Comparison of ENCODE assay signal across 9 cellular contexts in the genomic region with DNA sequence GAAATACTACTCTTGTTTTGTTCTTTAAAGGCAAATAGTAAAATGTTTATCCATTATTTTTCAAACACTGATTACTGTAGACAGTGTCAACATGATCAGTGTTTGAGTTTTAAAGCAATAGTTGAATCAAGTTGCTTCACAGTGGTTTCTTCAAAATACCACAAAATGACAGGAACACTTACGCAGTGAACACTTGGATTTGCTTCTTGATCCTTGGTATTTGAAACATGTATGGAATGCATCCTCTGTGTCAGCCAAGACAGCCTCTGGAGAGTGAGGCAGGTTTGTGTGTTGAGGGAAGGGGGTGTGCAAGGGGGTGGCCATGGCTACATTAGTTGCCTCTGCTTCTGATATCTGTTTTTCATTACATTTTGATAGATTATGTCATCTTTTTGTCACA.
DNase-seq lines count a peak whose midpoint lies in the region; ATAC-seq, FAIRE-seq and TF ChIP-seq lines count a peak whose summit lies in the region.
"Had no signal": no experiment of that assay in that cellular context is flagged by ENCODE, and none has a peak within 500 bp of the region (broad histone marks: within the 10 kb centered on the region; RNA-seq: fewer than 3 reads in every experiment).

No MANE protein-coding gene starts in this region.

- FAIRE-seq in H54 (lab: Jason Lieb, UNC) = peak; percentile 99

- H3K9me3 ChIP-seq in ascending aorta (no peaks in the 10 kb centered on the region), right cardiac atrium (ENCODE audit: control insufficient read depth, low read length) (no peaks in the 10 kb centered on the region), gastrocnemius medialis (no peaks in the 10 kb centered on the region)

- H3K27ac ChIP-seq in ascending aorta (peak overlapping the region; percentile 2 to 41), right cardiac atrium (ENCODE audit: low read length) (peak overlapping the region; percentile 83), gastrocnemius medialis (peak overlapping the region; percentile 31 to 75 (median 62))

- WGBS in right cardiac atrium = 40% methylated on average over 1 of the region's 1 CpG

- in situ Hi-C loops in gastrocnemius medialis (cut with MboI; ENCODE audit: low sequenced_read_pairs in 4 of 4) = no loop called here

- TF ChIP-seq POLR2A in H54 (IDR thresholded peaks at IDR 0.05; ENCODE audit: low read depth, low read length) (no peak), gastrocnemius medialis (IDR thresholded peaks at IDR 0.05) (no peak)

- H3K27me3 ChIP-seq in ascending aorta (no peaks in the 10 kb centered on the region), right cardiac atrium (ENCODE audit: control insufficient read depth, insufficient read depth) (no peaks in the 10 kb centered on the region), gastrocnemius medialis (no peaks in the 10 kb centered on the region)

- H3K36me3 ChIP-seq in ascending aorta = no peaks in the 10 kb centered on the region
- no peaks in the 10 kb centered on the region for H3K36me3 ChIP-seq in gastrocnemius medialis

- ATAC-seq in right cardiac atrium (no peak), gastrocnemius medialis (peak in 1 of 2 donors; percentile 34)

- TF ChIP-seq CTCF in ascending aorta (IDR thresholded peaks at IDR 0.05) (no peak), gastrocnemius medialis (IDR thresholded peaks at IDR 0.05 in 4 of 5, conservative IDR thresholded peaks at IDR 0.05 in 1 of 5) (no peak)

- H3K4me3 ChIP-seq in ascending aorta (no peak overlapping the region), right cardiac atrium (ENCODE audit: low read length) (no peak overlapping the region), gastrocnemius medialis (no peak overlapping the region)

- CTCF ChIA-PET in HEK293T (lab: Yijun Ruan, JAX) = interaction anchor here (0.6 kb wide), 1 partner anchor 25 kb away, joined by 4 read pairs; no protein-coding TSS in a partner anchor

- H3K4me1 ChIP-seq in ascending aorta (peaks cover 3 to 30% of the 10 kb centered on the region in 2 donors), right cardiac atrium (ENCODE audit: control insufficient read depth, insufficient read depth, low read length) (peaks cover 6% of the 10 kb centered on the region), gastrocnemius medialis (peaks cover 38 to 39% of the 10 kb centered on the region in 2 donors)

- intact Hi-C loops in ascending aorta (cut with DNase I) (loop anchor here (5.0 kb wide), 2 partner anchors 167 to 412 kb away; a partner anchor contains a TSS), right cardiac atrium (cut with DNase I) (loop anchor here in 2 of 4 donors (10.0 kb wide), 1 partner anchor 61 kb away; no protein-coding TSS in a partner anchor), gastrocnemius medialis (cut with DNase I; ENCODE audit: low total_unique reads) (loop anchor here (10.0 kb wide), 1 partner anchor 159 kb away; no protein-coding TSS in a partner anchor)

- peak; percentile 32 for DNase-seq in H54 (ENCODE audit: insufficient read length, low spot score)
- DNase-seq in ascending aorta (ENCODE audit: low spot score in 2 of 2) = no peak
- DNase-seq in right cardiac atrium = no peak
- DNase-seq in gastrocnemius medialis = no peak
- no peak for DNase-seq in middle frontal gyrus (ENCODE audit: extremely low spot score, low spot score)
- no peak for DNase-seq in HEK293T (ENCODE audit: extremely low spot score)
- DNase-seq in OCI-M1 (lab: John Stamatoyannopoulos, UW) = no peak
- DNase-seq in UCSD-AML1 (lab: John Stamatoyannopoulos, UW; ENCODE audit: unreplicated experiment) = no peak
- DNase-seq: NCI-H526 had no signal

- POLR2A ChIA-PET in HEK293T (lab: Yijun Ruan, JAX) = no interaction called here

TF ChIP-seq in HEK293T, 16 proteins besides CTCF, POLR2A, EP300 and RAD21:
- no peak for TF ChIP-seq FOXM1 (IDR thresholded peaks at IDR 0.05; ENCODE audit: borderline replicate concordance)
TF ChIP-seq in HEK293T: peak in this region for 0.

Comparison
In these comparisons a context has a peak if more than half of its experiments do, and no peak if none do; other contexts are left out.
1. H3K27ac ChIP-seq: peak in every context shown above with its lines; median percentile 83 in right cardiac atrium; 62 in gastrocnemius medialis; 22 in ascending aorta.